2 cellular contexts compared by ENCODE assay signal in the genomic region with DNA sequence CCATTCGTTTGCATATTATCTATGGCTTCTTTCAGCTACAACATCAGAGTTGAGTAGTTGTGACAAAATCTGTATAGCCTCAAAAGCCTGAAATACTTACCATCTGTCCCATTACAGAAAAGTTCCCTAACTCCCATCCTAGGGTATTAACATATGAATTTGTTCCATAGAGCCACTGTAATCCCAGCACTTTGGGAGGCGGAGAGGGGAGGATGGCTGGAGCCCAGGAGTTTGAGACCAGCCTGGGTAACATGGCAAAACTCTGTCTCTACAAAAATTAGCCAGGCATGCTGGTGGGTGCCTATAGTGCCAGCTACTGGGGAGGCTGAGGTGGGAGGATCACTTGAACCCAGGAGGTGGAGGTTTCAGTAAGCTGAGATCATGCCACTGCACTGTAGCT.
TF ChIP-seq lines count a peak whose summit lies in the region.

No MANE protein-coding gene starts in this region.

TF ChIP-seq in WTC11, 78 proteins besides CTCF, POLR2A, EP300 and RAD21 (continued from another document):
- TF ChIP-seq, protein P1, sequence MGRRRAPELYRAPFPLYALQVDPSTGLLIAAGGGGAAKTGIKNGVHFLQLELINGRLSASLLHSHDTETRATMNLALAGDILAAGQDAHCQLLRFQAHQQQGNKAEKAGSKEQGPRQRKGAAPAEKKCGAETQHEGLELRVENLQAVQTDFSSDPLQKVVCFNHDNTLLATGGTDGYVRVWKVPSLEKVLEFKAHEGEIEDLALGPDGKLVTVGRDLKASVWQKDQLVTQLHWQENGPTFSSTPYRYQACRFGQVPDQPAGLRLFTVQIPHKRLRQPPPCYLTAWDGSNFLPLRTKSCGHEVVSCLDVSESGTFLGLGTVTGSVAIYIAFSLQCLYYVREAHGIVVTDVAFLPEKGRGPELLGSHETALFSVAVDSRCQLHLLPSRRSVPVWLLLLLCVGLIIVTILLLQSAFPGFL (CRISPR knock-in tag; IDR thresholded peaks at IDR 0.05; ENCODE audit: borderline replicate concordance): no peak
- TF ChIP-seq, protein P2, sequence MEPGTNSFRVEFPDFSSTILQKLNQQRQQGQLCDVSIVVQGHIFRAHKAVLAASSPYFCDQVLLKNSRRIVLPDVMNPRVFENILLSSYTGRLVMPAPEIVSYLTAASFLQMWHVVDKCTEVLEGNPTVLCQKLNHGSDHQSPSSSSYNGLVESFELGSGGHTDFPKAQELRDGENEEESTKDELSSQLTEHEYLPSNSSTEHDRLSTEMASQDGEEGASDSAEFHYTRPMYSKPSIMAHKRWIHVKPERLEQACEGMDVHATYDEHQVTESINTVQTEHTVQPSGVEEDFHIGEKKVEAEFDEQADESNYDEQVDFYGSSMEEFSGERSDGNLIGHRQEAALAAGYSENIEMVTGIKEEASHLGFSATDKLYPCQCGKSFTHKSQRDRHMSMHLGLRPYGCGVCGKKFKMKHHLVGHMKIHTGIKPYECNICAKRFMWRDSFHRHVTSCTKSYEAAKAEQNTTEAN (CRISPR knock-in tag; IDR thresholded peaks at IDR 0.05): no peak
- TF ChIP-seq, protein P3, sequence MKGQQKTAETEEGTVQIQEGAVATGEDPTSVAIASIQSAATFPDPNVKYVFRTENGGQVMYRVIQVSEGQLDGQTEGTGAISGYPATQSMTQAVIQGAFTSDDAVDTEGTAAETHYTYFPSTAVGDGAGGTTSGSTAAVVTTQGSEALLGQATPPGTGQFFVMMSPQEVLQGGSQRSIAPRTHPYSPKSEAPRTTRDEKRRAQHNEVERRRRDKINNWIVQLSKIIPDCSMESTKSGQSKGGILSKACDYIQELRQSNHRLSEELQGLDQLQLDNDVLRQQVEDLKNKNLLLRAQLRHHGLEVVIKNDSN (CRISPR knock-in tag; IDR thresholded peaks at IDR 0.05): no peak
- TF ChIP-seq PRRX2 (CRISPR knock-in tag; IDR thresholded peaks at IDR 0.05) (no peak), ZNF121 (CRISPR knock-in tag; IDR thresholded peaks at IDR 0.05) (no peak), KAT7 (CRISPR knock-in tag; IDR thresholded peaks at IDR 0.05; ENCODE audit: borderline replicate concordance) (no peak), SOX15 (CRISPR knock-in tag; IDR thresholded peaks at IDR 0.05) (no peak)
- TF ChIP-seq, protein P4, sequence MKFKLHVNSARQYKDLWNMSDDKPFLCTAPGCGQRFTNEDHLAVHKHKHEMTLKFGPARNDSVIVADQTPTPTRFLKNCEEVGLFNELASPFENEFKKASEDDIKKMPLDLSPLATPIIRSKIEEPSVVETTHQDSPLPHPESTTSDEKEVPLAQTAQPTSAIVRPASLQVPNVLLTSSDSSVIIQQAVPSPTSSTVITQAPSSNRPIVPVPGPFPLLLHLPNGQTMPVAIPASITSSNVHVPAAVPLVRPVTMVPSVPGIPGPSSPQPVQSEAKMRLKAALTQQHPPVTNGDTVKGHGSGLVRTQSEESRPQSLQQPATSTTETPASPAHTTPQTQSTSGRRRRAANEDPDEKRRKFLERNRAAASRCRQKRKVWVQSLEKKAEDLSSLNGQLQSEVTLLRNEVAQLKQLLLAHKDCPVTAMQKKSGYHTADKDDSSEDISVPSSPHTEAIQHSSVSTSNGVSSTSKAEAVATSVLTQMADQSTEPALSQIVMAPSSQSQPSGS (CRISPR knock-in tag; IDR thresholded peaks at IDR 0.05; ENCODE audit: borderline replicate concordance, low read depth): no peak
- TF ChIP-seq, protein P5, sequence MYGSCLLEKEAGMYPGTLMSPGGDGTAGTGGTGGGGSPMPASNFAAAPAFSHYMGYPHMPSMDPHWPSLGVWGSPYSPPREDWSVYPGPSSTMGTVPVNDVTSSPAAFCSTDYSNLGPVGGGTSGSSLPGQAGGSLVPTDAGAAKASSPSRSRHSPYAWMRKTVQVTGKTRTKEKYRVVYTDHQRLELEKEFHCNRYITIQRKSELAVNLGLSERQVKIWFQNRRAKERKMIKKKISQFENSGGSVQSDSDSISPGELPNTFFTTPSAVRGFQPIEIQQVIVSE (CRISPR knock-in tag; IDR thresholded peaks at IDR 0.05; ENCODE audit: borderline replicate concordance): no peak

TF ChIP-seq in HepG2, 621 proteins besides CTCF, POLR2A, EP300 and RAD21 (continued from another document):
- TF ChIP-seq, protein P6, sequence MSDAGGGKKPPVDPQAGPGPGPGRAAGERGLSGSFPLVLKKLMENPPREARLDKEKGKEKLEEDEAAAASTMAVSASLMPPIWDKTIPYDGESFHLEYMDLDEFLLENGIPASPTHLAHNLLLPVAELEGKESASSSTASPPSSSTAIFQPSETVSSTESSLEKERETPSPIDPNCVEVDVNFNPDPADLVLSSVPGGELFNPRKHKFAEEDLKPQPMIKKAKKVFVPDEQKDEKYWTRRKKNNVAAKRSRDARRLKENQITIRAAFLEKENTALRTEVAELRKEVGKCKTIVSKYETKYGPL (CRISPR knock-in tag; IDR thresholded peaks at IDR 0.05): no peak
- TF ChIP-seq CHD2 (IDR thresholded peaks at IDR 0.05; ENCODE audit: low read depth, low read length) (no peak), KDM2A (CRISPR knock-in tag; IDR thresholded peaks at IDR 0.05; ENCODE audit: borderline replicate concordance, low read depth) (no peak), ARNT2 (CRISPR knock-in tag; IDR thresholded peaks at IDR 0.05; ENCODE audit: low read depth) (no peak), ZNF230 (CRISPR knock-in tag; IDR thresholded peaks at IDR 0.05) (no peak), ZKSCAN1 (IDR thresholded peaks at IDR 0.05; ENCODE audit: low read length) (no peak), ZNF674 (CRISPR knock-in tag; IDR thresholded peaks at IDR 0.05; ENCODE audit: low read depth) (no peak), BORCS8-MEF2B (CRISPR knock-in tag; IDR thresholded peaks at IDR 0.05) (no peak), PAX8 (CRISPR knock-in tag; IDR thresholded peaks at IDR 0.05; ENCODE audit: borderline replicate concordance) (no peak), ARID2 (CRISPR knock-in tag; IDR thresholded peaks at IDR 0.05; ENCODE audit: borderline replicate concordance) (no peak), NFYC (CRISPR knock-in tag; IDR thresholded peaks at IDR 0.05) (no peak), SMAD1 (CRISPR knock-in tag; IDR thresholded peaks at IDR 0.05; ENCODE audit: borderline replicate concordance, low read depth) (no peak), GTF2F1 (IDR thresholded peaks at IDR 0.05; ENCODE audit: low read length) (no peak)
- TF ChIP-seq, protein P1 (CRISPR knock-in tag; IDR thresholded peaks at IDR 0.05): no peak
